In the genomic region with DNA sequence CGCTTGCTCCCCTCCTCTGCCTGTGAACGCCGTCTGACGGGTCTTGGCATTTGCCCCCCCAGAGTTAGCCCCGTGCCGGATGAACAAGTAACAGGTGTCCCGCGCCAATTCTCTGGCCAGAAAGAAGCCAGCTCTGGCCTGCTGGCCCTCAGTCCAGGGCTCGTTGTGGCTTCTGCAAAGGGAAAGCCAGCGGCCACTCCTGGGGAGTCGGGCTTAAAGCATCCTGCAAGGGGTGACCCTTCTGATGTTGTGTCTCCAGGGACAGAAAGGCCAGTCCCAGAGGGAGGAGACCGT, we compare ENCODE assay signal across 34 cellular contexts. TPM values are rescaled to one million over a fixed set of nuclear protein-coding genes. Genes with fewer than 3 reads are reported as not detected.
"Had no signal": no experiment of that assay in that cellular context is flagged by ENCODE, and none has a peak within 500 bp of the region (broad histone marks: within the 10 kb centered on the region; RNA-seq: fewer than 3 reads in every experiment).

No MANE protein-coding gene starts in this region.

- H2AFZ ChIP-seq: PC-9 had no signal

- H3K4me1 ChIP-seq: ascending aorta, body of pancreas had no signal

- DNase-seq: activated B cell treated with CpG ODN at 0.5 μM for 24 hours; activated CD4-positive, alpha-beta T cell treated with anti-CD3 and anti-CD28 coated beads for 1 hour; activated CD4-positive, alpha-beta T cell treated with anti-CD3 and anti-CD28 coated beads, Interleukin-2, amount 10 ng/mL, durations not matched to agents 24 days and 14 days; activated CD4-positive, alpha-beta T cell treated with anti-CD3 and anti-CD28 coated beads, Interleukin-2, amount 50 U/mL, for 48 hours; activated CD8-positive, alpha-beta memory T cell treated with anti-CD3 and anti-CD28 coated beads, Interleukin-2, amount 10 ng/mL, durations not matched to agents 7 days and 5 days; activated effector memory CD4-positive, alpha-beta T cell treated with Interleukin-2 at 50 U/mL for 16 hours; activated naive CD4-positive, alpha-beta T cell; activated naive CD8-positive, alpha-beta T cell treated with anti-CD3 and anti-CD28 coated beads, Interleukin-2, amount 50 U/mL, for 24 hours; activated T-cell treated with anti-CD3 and anti-CD28 coated beads, Interleukin-2, amount 50 U/mL, for 24 hours; amniotic stem cell; body of pancreas; NCI-H1092 treated with DMSO at 0.1 percent for 48 hours; NCI-H1417 treated with DMSO at 0.1 percent for 48 hours; NCI-H1694; NCI-H2029; NCI-H2107; NCI-H345; NCI-H510A; NCI-H526 treated with DMSO at 0.1 percent for 48 hours; NCI-H82; PC-9; SIG-M5; T-cell; T-helper 2 cell; T1000 had no signal

- H3K27me3 Mint-ChIP-seq: activated B cell treated with CpG ODN at 0.5 μM for 24 hours; activated CD4-positive, alpha-beta T cell treated with anti-CD3 and anti-CD28 coated beads, Interleukin-2, amount 10 ng/mL, durations not matched to agents 24 days and 14 days; activated CD8-positive, alpha-beta memory T cell treated with anti-CD3 and anti-CD28 coated beads, Interleukin-2, amount 10 ng/mL, durations not matched to agents 7 days and 5 days; activated naive CD8-positive, alpha-beta T cell treated with anti-CD3 and anti-CD28 coated beads, Interleukin-2, amount 50 U/mL, for 24 hours; activated T-cell treated with anti-CD3 and anti-CD28 coated beads, Interleukin-2, amount 50 U/mL, for 24 hours had no signal

- H3K27me3 ChIP-seq: ascending aorta, body of pancreas had no signal

- H3K4me2 ChIP-seq: KMS-11, PC-9 had no signal

- H3K36me3 ChIP-seq: ascending aorta had no signal

- H3K27ac Mint-ChIP-seq: activated B cell treated with CpG ODN at 0.5 μM for 24 hours; activated CD4-positive, alpha-beta T cell treated with anti-CD3 and anti-CD28 coated beads, Interleukin-2, amount 10 ng/mL, durations not matched to agents 24 days and 14 days; activated CD8-positive, alpha-beta memory T cell treated with anti-CD3 and anti-CD28 coated beads, Interleukin-2, amount 10 ng/mL, durations not matched to agents 7 days and 5 days; activated naive CD8-positive, alpha-beta T cell treated with anti-CD3 and anti-CD28 coated beads, Interleukin-2, amount 50 U/mL, for 24 hours; activated T-cell treated with anti-CD3 and anti-CD28 coated beads, Interleukin-2, amount 50 U/mL, for 24 hours; activated T-helper 1 cell treated with anti-CD3 and anti-CD28 coated beads, Interleukin-12 subunit alpha, Interleukin-12 subunit beta, Interleukin-2, Interleukin-4 antibody, amounts not matched to agents 30 ng/mL and 10 ng/mL and 1 ng/mL, durations not matched to agents 14 hours and 24 hours and 36 hours; T-cell had no signal

- H3K27ac ChIP-seq: ascending aorta, body of pancreas, KMS-11, PC-9, SK-N-MC had no signal

- H3K9ac ChIP-seq: KMS-11 had no signal

- H3K9me3 ChIP-seq: ascending aorta, body of pancreas had no signal

- FAIRE-seq: bronchial epithelial cell, TTC549 had no signal

- H3K4me3 Mint-ChIP-seq: activated B cell treated with CpG ODN at 0.5 μM for 24 hours; activated CD4-positive, alpha-beta T cell treated with anti-CD3 and anti-CD28 coated beads, Interleukin-2, amount 10 ng/mL, durations not matched to agents 24 days and 14 days; activated CD8-positive, alpha-beta memory T cell treated with anti-CD3 and anti-CD28 coated beads, Interleukin-2, amount 10 ng/mL, durations not matched to agents 7 days and 5 days; activated naive CD8-positive, alpha-beta T cell treated with anti-CD3 and anti-CD28 coated beads, Interleukin-2, amount 50 U/mL, for 24 hours; activated T-cell treated with anti-CD3 and anti-CD28 coated beads, Interleukin-2, amount 50 U/mL, for 24 hours; activated T-helper 1 cell treated with anti-CD3 and anti-CD28 coated beads, Interleukin-12 subunit alpha, Interleukin-12 subunit beta, Interleukin-2, Interleukin-4 antibody, amounts not matched to agents 30 ng/mL and 10 ng/mL and 1 ng/mL, durations not matched to agents 14 hours and 24 hours and 36 hours; central memory CD8-positive, alpha-beta T cell; T-cell had no signal

- H3K4me3 ChIP-seq: ascending aorta, body of pancreas, PC-9, SK-N-MC had no signal

- ATAC-seq: activated CD8-positive, alpha-beta memory T cell treated with anti-CD3 and anti-CD28 coated beads, Interleukin-2, amount 10 ng/mL, durations not matched to agents 7 days and 5 days; activated naive CD4-positive, alpha-beta T cell treated with anti-CD3 and anti-CD28 coated beads, Interleukin-2, amount 50 U/mL, for 72 hours; activated naive CD8-positive, alpha-beta T cell treated with anti-CD3 and anti-CD28 coated beads, Interleukin-2, amount 50 U/mL, for 24 hours; body of pancreas; T-cell had no signal

- H3K4me1 Mint-ChIP-seq: activated naive CD8-positive, alpha-beta T cell treated with anti-CD3 and anti-CD28 coated beads, Interleukin-2, amount 50 U/mL, for 24 hours; central memory CD8-positive, alpha-beta T cell had no signal

- H3K9me3 Mint-ChIP-seq: activated B cell treated with CpG ODN at 0.5 μM for 24 hours; activated CD4-positive, alpha-beta T cell treated with anti-CD3 and anti-CD28 coated beads, Interleukin-2, amount 10 ng/mL, durations not matched to agents 24 days and 14 days; activated naive CD4-positive, alpha-beta T cell treated with anti-CD3 and anti-CD28 coated beads, Interleukin-2, amount 50 U/mL, for 72 hours; activated naive CD8-positive, alpha-beta T cell treated with anti-CD3 and anti-CD28 coated beads, Interleukin-2, amount 50 U/mL, for 24 hours; activated T-cell treated with anti-CD3 and anti-CD28 coated beads, Interleukin-2, amount 50 U/mL, for 24 hours; activated T-helper 1 cell treated with anti-CD3 and anti-CD28 coated beads, Interleukin-12 subunit alpha, Interleukin-12 subunit beta, Interleukin-2, Interleukin-4 antibody, amounts not matched to agents 30 ng/mL and 10 ng/mL and 1 ng/mL, durations not matched to agents 14 hours and 24 hours and 36 hours; central memory CD8-positive, alpha-beta T cell; T-cell had no signal

- H3K36me3 Mint-ChIP-seq: activated CD8-positive, alpha-beta memory T cell treated with anti-CD3 and anti-CD28 coated beads, Interleukin-2, amount 10 ng/mL, durations not matched to agents 7 days and 5 days; activated naive CD4-positive, alpha-beta T cell treated with anti-CD3 and anti-CD28 coated beads, Interleukin-2, amount 50 U/mL, for 72 hours had no signal

RNA-seq across cellular contexts. Expression of a gene that starts 33.4 kb away (rescaled TPM):
- total RNA-seq: activated B cell treated with CpG ODN at 0.5 μM for 24 hours; activated CD4-positive, alpha-beta T cell treated with anti-CD3 and anti-CD28 coated beads, Interleukin-2, amount 10 ng/mL, durations not matched to agents 24 days and 14 days; activated CD8-positive, alpha-beta memory T cell treated with anti-CD3 and anti-CD28 coated beads, Interleukin-2, amount 10 ng/mL, durations not matched to agents 7 days and 5 days; activated naive CD4-positive, alpha-beta T cell treated with anti-CD3 and anti-CD28 coated beads, Interleukin-2, amount 50 U/mL, for 72 hours; activated T-helper 1 cell treated with anti-CD3 and anti-CD28 coated beads, Interleukin-12 subunit alpha, Interleukin-12 subunit beta, Interleukin-2, Interleukin-4 antibody, amounts not matched to agents 30 ng/mL and 10 ng/mL and 1 ng/mL, durations not matched to agents 14 hours and 24 hours and 36 hours; ascending aorta; bronchial epithelial cell; RPMI7951; T-cell had no signal
